Comparison of ENCODE assay signal across 8 cellular contexts in genomic region chr9:16133556-16134227, GRCh38.
A peak's percentile ranks its signal among the peaks of the same experiment; 100 is the strongest.
DNase-seq lines count a peak whose midpoint lies in the region; ATAC-seq lines count a peak whose summit lies in the region.

No MANE protein-coding gene starts in this region.

- DNase-seq in COLO829 (ENCODE audit: low spot score) (peak; percentile 58), NCI-H1694 (lab: John Stamatoyannopoulos, UW) (peak; percentile 4), iPS-NIHi11 (ENCODE audit: low spot score) (peak; percentile 85), superior temporal gyrus (ENCODE audit: extremely low spot score) (peak; percentile 72), T-helper 17 cell (no peak)
- DNase-seq in activated naive CD8-positive, alpha-beta T cell treated with anti-CD3 and anti-CD28 coated beads for 36 hours, result peak; percentile 28

- peaks cover 7% of the 10 kb centered on the region for H3K9me3 Mint-ChIP-seq in activated naive CD8-positive, alpha-beta T cell treated with anti-CD3 and anti-CD28 coated beads for 36 hours

- peaks cover 4% of the 10 kb centered on the region for H3K27me3 Mint-ChIP-seq in activated naive CD8-positive, alpha-beta T cell treated with anti-CD3 and anti-CD28 coated beads for 36 hours
- H3K27me3 Mint-ChIP-seq in T-helper 17 cell, result peaks cover 6% of the 10 kb centered on the region

- no peaks in the 10 kb centered on the region for H3K9me3 ChIP-seq in T-helper 17 cell (ENCODE audit: control insufficient read depth, low read length, poor library complexity, severe bottlenecking)

- peaks cover 40% of the 10 kb centered on the region for H3K4me1 Mint-ChIP-seq in activated naive CD8-positive, alpha-beta T cell treated with anti-CD3 and anti-CD28 coated beads for 36 hours
- no peaks in the 10 kb centered on the region for H3K4me1 Mint-ChIP-seq in T-helper 17 cell

- H3K4me3 Mint-ChIP-seq in activated naive CD8-positive, alpha-beta T cell treated with anti-CD3 and anti-CD28 coated beads for 36 hours, result no peak overlapping the region
- no peak overlapping the region for H3K4me3 Mint-ChIP-seq in T-helper 17 cell

- ATAC-seq in GM18511 (IDR thresholded peaks at IDR 0.05; ENCODE audit: unreplicated experiment), result peak; percentile 90
- peak; percentile 97 for ATAC-seq in HG02884 (IDR thresholded peaks at IDR 0.05; ENCODE audit: unreplicated experiment)
- no peak for ATAC-seq in T-helper 17 cell

- H3K36me3 Mint-ChIP-seq in activated naive CD8-positive, alpha-beta T cell treated with anti-CD3 and anti-CD28 coated beads for 36 hours, result peaks cover 12% of the 10 kb centered on the region
- H3K36me3 Mint-ChIP-seq in T-helper 17 cell (ENCODE audit: low read depth), result no peaks in the 10 kb centered on the region

- peak overlapping the region; percentile 66 for H3K27ac Mint-ChIP-seq in activated naive CD8-positive, alpha-beta T cell treated with anti-CD3 and anti-CD28 coated beads for 36 hours
- H3K27ac Mint-ChIP-seq in T-helper 17 cell, result no peak overlapping the region

Comparison
In these comparisons a context has a peak if more than half of its experiments do, and no peak if none do; other contexts are left out.
1. DNase-seq: peak in COLO829 (single experiment), NCI-H1694 (single experiment), activated naive CD8-positive, alpha-beta T cell treated with anti-CD3 and anti-CD28 coated beads for 36 hours (single experiment), iPS-NIHi11 (single experiment) and superior temporal gyrus (single experiment); none in T-helper 17 cell (0 of 3).